In the genomic region with DNA sequence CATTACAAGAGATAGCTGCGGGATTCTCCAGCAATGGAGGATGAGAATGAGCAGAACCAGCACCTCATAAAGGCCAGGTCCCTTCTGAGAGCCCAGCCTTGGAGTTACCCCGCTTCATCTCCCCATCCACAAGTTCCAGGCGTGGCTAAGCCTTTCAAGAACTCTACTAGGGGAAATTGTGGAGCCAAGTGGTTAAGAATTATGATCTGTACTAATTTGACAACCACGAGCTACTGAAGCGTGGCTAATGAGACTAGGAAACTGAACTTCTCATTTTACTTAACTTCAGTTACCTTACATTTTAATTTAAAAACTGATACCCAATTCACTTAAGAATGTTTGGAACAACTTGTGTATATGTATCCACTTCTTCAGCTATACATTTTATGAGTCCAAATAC, we compare ENCODE assay signal across 10 cellular contexts.
"Had no signal": no experiment of that assay in that cellular context is flagged by ENCODE, and none has a peak within 500 bp of the region (broad histone marks: within the 10 kb centered on the region; RNA-seq: fewer than 3 reads in every experiment).

No MANE protein-coding gene starts in this region.

- H3K36me3 ChIP-seq: HAP-1 had no signal

- H2AFZ ChIP-seq: GM23248, GM23338 had no signal

- H3K27ac ChIP-seq: GM23248 had no signal

- H3K4me1 ChIP-seq: HAP-1 had no signal

- FAIRE-seq: H1, H54 had no signal

- DNase-seq: GM23248, GOT3, H7, H9, HCEC 1CT, HFFc6 had no signal

- H3K9me3 ChIP-seq: HAP-1 had no signal

- H3K4me3 ChIP-seq: GM23248, GM23338, HAP-1 had no signal

- H3K9ac ChIP-seq: GM23248 had no signal

- H3K4me2 ChIP-seq: GM23338 had no signal
